ENCODE assay signal across 1 cellular context in genomic region chr10:50419756-50420155, GRCh38.
TF ChIP-seq lines count a peak whose summit lies in the region.

No MANE protein-coding gene starts in this region.

TF ChIP-seq in K562, 482 proteins besides CTCF, POLR2A, EP300 and RAD21 (continued from another document):
- TF ChIP-seq, protein P1, sequence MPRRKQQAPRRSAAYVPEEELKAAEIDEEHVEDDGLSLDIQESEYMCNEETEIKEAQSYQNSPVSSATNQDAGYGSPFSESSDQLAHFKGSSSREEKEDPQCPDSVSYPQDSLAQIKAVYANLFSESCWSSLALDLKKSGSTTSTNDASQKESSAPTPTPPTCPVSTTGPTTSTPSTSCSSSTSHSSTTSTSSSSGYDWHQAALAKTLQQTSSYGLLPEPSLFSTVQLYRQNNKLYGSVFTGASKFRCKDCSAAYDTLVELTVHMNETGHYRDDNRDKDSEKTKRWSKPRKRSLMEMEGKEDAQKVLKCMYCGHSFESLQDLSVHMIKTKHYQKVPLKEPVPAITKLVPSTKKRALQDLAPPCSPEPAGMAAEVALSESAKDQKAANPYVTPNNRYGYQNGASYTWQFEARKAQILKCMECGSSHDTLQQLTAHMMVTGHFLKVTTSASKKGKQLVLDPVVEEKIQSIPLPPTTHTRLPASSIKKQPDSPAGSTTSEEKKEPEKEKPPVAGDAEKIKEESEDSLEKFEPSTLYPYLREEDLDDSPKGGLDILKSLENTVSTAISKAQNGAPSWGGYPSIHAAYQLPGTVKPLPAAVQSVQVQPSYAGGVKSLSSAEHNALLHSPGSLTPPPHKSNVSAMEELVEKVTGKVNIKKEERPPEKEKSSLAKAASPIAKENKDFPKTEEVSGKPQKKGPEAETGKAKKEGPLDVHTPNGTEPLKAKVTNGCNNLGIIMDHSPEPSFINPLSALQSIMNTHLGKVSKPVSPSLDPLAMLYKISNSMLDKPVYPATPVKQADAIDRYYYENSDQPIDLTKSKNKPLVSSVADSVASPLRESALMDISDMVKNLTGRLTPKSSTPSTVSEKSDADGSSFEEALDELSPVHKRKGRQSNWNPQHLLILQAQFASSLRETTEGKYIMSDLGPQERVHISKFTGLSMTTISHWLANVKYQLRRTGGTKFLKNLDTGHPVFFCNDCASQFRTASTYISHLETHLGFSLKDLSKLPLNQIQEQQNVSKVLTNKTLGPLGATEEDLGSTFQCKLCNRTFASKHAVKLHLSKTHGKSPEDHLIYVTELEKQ (CRISPR knock-in tag; IDR thresholded peaks at IDR 0.05) = no peak
- TF ChIP-seq, protein P2, sequence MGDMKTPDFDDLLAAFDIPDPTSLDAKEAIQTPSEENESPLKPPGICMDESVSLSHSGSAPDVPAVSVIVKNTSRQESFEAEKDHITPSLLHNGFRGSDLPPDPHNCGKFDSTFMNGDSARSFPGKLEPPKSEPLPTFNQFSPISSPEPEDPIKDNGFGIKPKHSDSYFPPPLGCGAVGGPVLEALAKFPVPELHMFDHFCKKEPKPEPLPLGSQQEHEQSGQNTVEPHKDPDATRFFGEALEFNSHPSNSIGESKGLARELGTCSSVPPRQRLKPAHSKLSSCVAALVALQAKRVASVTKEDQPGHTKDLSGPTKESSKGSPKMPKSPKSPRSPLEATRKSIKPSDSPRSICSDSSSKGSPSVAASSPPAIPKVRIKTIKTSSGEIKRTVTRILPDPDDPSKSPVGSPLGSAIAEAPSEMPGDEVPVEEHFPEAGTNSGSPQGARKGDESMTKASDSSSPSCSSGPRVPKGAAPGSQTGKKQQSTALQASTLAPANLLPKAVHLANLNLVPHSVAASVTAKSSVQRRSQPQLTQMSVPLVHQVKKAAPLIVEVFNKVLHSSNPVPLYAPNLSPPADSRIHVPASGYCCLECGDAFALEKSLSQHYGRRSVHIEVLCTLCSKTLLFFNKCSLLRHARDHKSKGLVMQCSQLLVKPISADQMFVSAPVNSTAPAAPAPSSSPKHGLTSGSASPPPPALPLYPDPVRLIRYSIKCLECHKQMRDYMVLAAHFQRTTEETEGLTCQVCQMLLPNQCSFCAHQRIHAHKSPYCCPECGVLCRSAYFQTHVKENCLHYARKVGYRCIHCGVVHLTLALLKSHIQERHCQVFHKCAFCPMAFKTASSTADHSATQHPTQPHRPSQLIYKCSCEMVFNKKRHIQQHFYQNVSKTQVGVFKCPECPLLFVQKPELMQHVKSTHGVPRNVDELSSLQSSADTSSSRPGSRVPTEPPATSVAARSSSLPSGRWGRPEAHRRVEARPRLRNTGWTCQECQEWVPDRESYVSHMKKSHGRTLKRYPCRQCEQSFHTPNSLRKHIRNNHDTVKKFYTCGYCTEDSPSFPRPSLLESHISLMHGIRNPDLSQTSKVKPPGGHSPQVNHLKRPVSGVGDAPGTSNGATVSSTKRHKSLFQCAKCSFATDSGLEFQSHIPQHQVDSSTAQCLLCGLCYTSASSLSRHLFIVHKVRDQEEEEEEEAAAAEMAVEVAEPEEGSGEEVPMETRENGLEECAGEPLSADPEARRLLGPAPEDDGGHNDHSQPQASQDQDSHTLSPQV (IDR thresholded peaks at IDR 0.05) = no peak
- TF ChIP-seq ZNF79 (CRISPR knock-in tag; IDR thresholded peaks at IDR 0.05; ENCODE audit: low read depth) (no peak), ZNF174 (CRISPR knock-in tag; IDR thresholded peaks at IDR 0.05) (no peak), CHD2 (IDR thresholded peaks at IDR 0.05; ENCODE audit: low read depth, low read length) (no peak), TEAD4 (IDR thresholded peaks at IDR 0.05; ENCODE audit: low read length) (no peak), TEAD4 (CRISPR knock-in tag; IDR thresholded peaks at IDR 0.05; ENCODE audit: borderline replicate concordance) (no peak), ZNF311 (CRISPR knock-in tag; IDR thresholded peaks at IDR 0.05) (no peak), ZNF830 (CRISPR knock-in tag; IDR thresholded peaks at IDR 0.05) (no peak), RBM25 (IDR thresholded peaks at IDR 0.05; ENCODE audit: low read depth, low read length, severe bottlenecking) (peak; percentile 69), STAG1 (CRISPR knock-in tag; IDR thresholded peaks at IDR 0.05; ENCODE audit: borderline replicate concordance) (no peak), C11orf30 (IDR thresholded peaks at IDR 0.05; ENCODE audit: low read depth) (peak; percentile 12; the same call in 1 of the 2 replicates), ZNF717 (CRISPR knock-in tag; IDR thresholded peaks at IDR 0.05) (no peak), GABPB2 (CRISPR knock-in tag; conservative IDR thresholded peaks at IDR 0.05) (no peak), ZNF121 (CRISPR knock-in tag; conservative IDR thresholded peaks at IDR 0.05) (no peak), PHF8 (IDR thresholded peaks at IDR 0.05; ENCODE audit: borderline replicate concordance, low read length) (no peak), BCL6 (CRISPR knock-in tag; IDR thresholded peaks at IDR 0.05) (no peak), TARDBP (IDR thresholded peaks at IDR 0.05) (no peak), ZNF766 (CRISPR knock-in tag; conservative IDR thresholded peaks at IDR 0.05) (0 out of 2 replicates have a peak, but pooled peaks have one; percentile 20), LARP7 (IDR thresholded peaks at IDR 0.05) (no peak), HCFC1 (IDR thresholded peaks at IDR 0.05; ENCODE audit: low read depth, low read length) (no peak)
- TF ChIP-seq, protein P3, sequence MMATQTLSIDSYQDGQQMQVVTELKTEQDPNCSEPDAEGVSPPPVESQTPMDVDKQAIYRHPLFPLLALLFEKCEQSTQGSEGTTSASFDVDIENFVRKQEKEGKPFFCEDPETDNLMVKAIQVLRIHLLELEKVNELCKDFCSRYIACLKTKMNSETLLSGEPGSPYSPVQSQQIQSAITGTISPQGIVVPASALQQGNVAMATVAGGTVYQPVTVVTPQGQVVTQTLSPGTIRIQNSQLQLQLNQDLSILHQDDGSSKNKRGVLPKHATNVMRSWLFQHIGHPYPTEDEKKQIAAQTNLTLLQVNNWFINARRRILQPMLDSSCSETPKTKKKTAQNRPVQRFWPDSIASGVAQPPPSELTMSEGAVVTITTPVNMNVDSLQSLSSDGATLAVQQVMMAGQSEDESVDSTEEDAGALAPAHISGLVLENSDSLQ (IDR thresholded peaks at IDR 0.05) = peak; percentile 5; the same call in 1 of the 2 replicates
